In genomic region chr2:20594957-20595356, GRCh38 we compare ENCODE assay signal across 1 cellular context.
TF ChIP-seq lines count a peak whose summit lies in the region.

No MANE protein-coding gene starts in this region.

TF ChIP-seq in IMR-90, 13 proteins besides CTCF, POLR2A, EP300 and RAD21 (continued from another document):
- TF ChIP-seq ELK1 (IDR thresholded peaks at IDR 0.05; ENCODE audit: borderline replicate concordance, low read depth, low read length) (no peak), MAFK (IDR thresholded peaks at IDR 0.05; ENCODE audit: low read depth, low read length) (no peak), RCOR1 (IDR thresholded peaks at IDR 0.05; ENCODE audit: insufficient replicate concordance, low read length) (no peak), CEBPB (IDR thresholded peaks at IDR 0.05; ENCODE audit: low read depth, low read length) (no peak), RFX5 (IDR thresholded peaks at IDR 0.05; ENCODE audit: low read depth, low read length) (no peak), NFE2L2 (IDR thresholded peaks at IDR 0.05; ENCODE audit: low read depth, low read length) (no peak), SMC3 (IDR thresholded peaks at IDR 0.05; ENCODE audit: low read depth, low read length) (no peak), FOS (IDR thresholded peaks at IDR 0.05; ENCODE audit: low read depth, low read length) (no peak), CHD1 (IDR thresholded peaks at IDR 0.05; ENCODE audit: low read depth, low read length) (no peak), BHLHE40 (IDR thresholded peaks at IDR 0.05; ENCODE audit: low read depth, low read length) (no peak), USF2 (IDR thresholded peaks at IDR 0.05; ENCODE audit: low read depth, low read length) (no peak)
